ENCODE assay signal across 1 cellular context in the genomic region with DNA sequence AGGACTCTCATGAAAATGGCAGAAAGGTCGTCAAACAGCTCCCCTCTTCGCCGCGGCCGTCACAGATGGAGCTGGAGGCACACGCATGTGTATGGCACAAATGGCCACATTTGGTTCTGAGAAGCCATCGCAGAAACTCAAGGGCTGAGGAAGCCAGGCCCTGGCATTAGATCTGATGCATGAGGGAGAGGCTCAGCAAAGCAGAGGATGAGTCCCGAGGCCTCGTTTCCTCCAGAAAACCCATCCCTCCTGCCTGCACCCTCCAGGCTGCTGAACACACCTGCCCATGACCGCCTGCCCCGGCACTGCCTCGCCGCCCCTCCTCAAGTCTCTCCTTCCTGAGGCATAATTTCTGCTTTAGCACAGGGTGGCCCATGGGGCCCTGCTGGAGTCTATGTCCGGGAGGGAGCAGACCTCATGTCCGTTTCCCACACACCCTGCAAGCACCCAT.
TF ChIP-seq lines count a peak whose summit lies in the region.

No MANE protein-coding gene starts in this region.

TF ChIP-seq in SK-N-SH, 30 proteins besides CTCF, POLR2A, EP300 and RAD21 (continued from another document):
- TF ChIP-seq ZBTB33 (IDR thresholded peaks at IDR 0.05; ENCODE audit: borderline replicate concordance, low read depth) (no peak), MEF2A (IDR thresholded peaks at IDR 0.05; ENCODE audit: borderline replicate concordance, low read depth) (no peak), SMC3 (IDR thresholded peaks at IDR 0.05; ENCODE audit: low read depth, low read length) (no peak), RCOR1 (IDR thresholded peaks at IDR 0.05; ENCODE audit: low read length) (no peak), EZH2phosphoT487 (IDR thresholded peaks at IDR 0.05; ENCODE audit: borderline replicate concordance, low read depth) (no peak)
TF ChIP-seq in SK-N-SH: peak in this region for 0.
